11 cellular contexts compared by ENCODE assay signal in the genomic region with DNA sequence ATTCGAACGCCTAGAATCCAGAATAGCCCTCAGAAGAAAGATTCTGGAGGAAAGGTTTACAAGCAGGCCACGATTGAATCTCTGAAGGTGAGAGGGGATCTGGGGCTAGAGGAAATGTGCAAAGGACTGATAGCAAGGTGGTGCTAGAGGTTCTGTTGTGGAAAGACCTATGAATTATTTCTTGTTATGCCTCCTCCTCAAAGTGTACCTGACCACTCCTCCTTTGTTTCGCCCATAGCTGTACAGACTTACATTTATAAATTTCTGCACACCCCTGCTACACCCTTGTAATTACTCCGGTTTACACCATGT. TPM values are rescaled to one million over a fixed set of nuclear protein-coding genes. Genes with fewer than 3 reads are reported as not detected.
A peak's percentile ranks its signal among the peaks of the same experiment; 100 is the strongest.
DNase-seq lines count a peak whose midpoint lies in the region; ATAC-seq and TF ChIP-seq lines count a peak whose summit lies in the region.
"Had no signal": no experiment of that assay in that cellular context is flagged by ENCODE, and none has a peak within 500 bp of the region (broad histone marks: within the 10 kb centered on the region; RNA-seq: fewer than 3 reads in every experiment).

No MANE protein-coding gene starts in this region.

- H3K4me2 ChIP-seq in skeletal muscle satellite cell (ENCODE audit: low read length), result peak overlapping the region; percentile 86

- no peak for TF ChIP-seq CTCF in epithelial cell of esophagus (IDR thresholded peaks at IDR 0.05; ENCODE audit: insufficient read depth, low read depth, low read length, missing control alignments)

- no peaks in the 10 kb centered on the region for H3K4me1 ChIP-seq in NT2/D1 (ENCODE audit: insufficient read depth, insufficient read length)
- H3K4me1 ChIP-seq in skeletal muscle satellite cell (ENCODE audit: control insufficient read depth, insufficient read depth, low read length), result peaks cover 15% of the 10 kb centered on the region
- H3K4me1 ChIP-seq: BE2C had no signal

- H3K36me3 ChIP-seq in NT2/D1 (ENCODE audit: insufficient read depth, insufficient read length, low read length) (peaks cover 3% of the 10 kb centered on the region), skeletal muscle satellite cell (ENCODE audit: insufficient read depth, low read length) (no peaks in the 10 kb centered on the region)
- H3K36me3 ChIP-seq: BE2C had no signal

- H3K4me3 ChIP-seq in NT2/D1 (ENCODE audit: insufficient read length, low read depth) (peak overlapping the region; percentile 98), epithelial cell of esophagus (ENCODE audit: low read length) (peak overlapping the region; percentile 95), skeletal muscle satellite cell (ENCODE audit: low read length) (peak overlapping the region; percentile 96)

- H3K9me3 ChIP-seq in NT2/D1 (ENCODE audit: insufficient read depth, low read length), result no peaks in the 10 kb centered on the region
- H3K9me3 ChIP-seq in skeletal muscle satellite cell (replicated peaks; ENCODE audit: low read length), result no peaks in the 10 kb centered on the region
- H3K9me3 ChIP-seq: BE2C had no signal

- ATAC-seq in GM18517 (IDR thresholded peaks at IDR 0.05; ENCODE audit: unreplicated experiment), result no peak
- ATAC-seq: T-cell had no signal

- H3K27me3 ChIP-seq in NT2/D1 (ENCODE audit: insufficient read depth, insufficient read length) (no peaks in the 10 kb centered on the region), skeletal muscle satellite cell (ENCODE audit: control insufficient read depth, insufficient read depth, low read length) (no peaks in the 10 kb centered on the region)
- H3K27me3 ChIP-seq: BE2C had no signal

- peak overlapping the region; percentile 92 for H3K9ac ChIP-seq in NT2/D1 (ENCODE audit: insufficient read length, low read depth)
- peak overlapping the region; percentile 89 for H3K9ac ChIP-seq in skeletal muscle satellite cell (ENCODE audit: low read depth, low read length)

- DNase-seq in NCI-H146 (lab: John Stamatoyannopoulos, UW), result peak; percentile 21
- DNase-seq in NCI-H146 treated with DMSO at 0.1 percent for 48 hours (lab: John Stamatoyannopoulos, UW; ENCODE audit: unreplicated experiment), result no peak
- DNase-seq in NT2/D1 (ENCODE audit: low read depth, low spot score), result no peak
- no peak for DNase-seq in epithelial cell of esophagus (ENCODE audit: low read depth)
- DNase-seq in NCI-H345 treated with DMSO at 0.1 percent for 48 hours (lab: John Stamatoyannopoulos, UW; ENCODE audit: unreplicated experiment), result no peak
- DNase-seq in SW480 (ENCODE audit: low spot score), result no peak
- DNase-seq: BE2C; effector CD8-positive, alpha-beta T cell had no signal

RNA-seq across cellular contexts. Expression of gene TCEANC2, which starts 1.0 kb away (rescaled TPM):
- 2.3 and 2.6 TPM in 2 replicates for total RNA-seq in skeletal muscle satellite cell (2012; rRNA removed)

RNA-seq across cellular contexts. Expression of gene TMEM59, which starts 1.4 kb away (rescaled TPM):
- 107 and 113 TPM in 2 replicates for total RNA-seq in skeletal muscle satellite cell (2012; rRNA removed)

RNA-seq across cellular contexts. Expression of gene LDLRAD1, which starts 36.4 kb away (rescaled TPM):
- total RNA-seq in skeletal muscle satellite cell (2012; rRNA removed), result not detected in 2 replicates
- total RNA-seq: T-cell had no signal
